ENCODE assay signal across 8 cellular contexts in the genomic region with DNA sequence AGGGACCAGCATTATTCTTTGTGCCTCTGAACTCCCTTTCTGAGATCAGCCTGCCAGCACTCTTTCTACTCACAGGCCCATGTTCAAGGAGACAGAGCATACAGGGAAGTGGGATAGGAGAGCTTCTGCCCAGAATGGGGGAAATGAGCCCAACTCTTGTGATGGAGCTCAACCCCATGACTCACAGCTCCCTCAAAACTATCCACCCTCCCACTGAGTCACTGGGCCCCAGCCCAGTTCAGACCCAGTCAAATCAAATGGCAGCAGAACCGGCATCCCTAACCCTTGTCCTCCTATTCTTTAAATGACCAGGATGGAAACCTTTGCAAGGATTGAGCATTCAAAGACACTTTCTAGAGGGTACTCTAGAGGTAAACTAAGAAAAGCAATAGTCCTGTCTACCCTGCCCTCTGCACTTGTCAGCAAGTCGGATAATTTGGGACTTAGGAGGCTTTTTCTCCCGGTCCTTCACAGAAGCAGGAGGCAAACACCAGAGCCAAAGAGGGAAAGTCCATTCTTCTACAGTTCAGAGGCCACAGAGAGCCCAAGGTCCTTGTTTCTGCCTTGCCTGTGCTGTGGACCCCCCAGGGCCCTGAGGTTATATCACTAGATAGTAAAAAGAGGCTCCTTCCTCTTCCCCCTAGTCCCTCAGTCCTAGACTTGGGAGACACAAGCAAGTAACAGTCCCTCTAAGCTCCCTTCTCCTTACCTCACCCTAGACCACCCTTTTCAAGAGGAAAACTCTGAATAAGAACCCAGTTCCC. TPM values are rescaled to one million over a fixed set of nuclear protein-coding genes. Genes with fewer than 3 reads are reported as not detected.
A peak's percentile ranks its signal among the peaks of the same experiment; 100 is the strongest.
DNase-seq lines count a peak whose midpoint lies in the region; ATAC-seq, FAIRE-seq and TF ChIP-seq lines count a peak whose summit lies in the region.

No MANE protein-coding gene starts in this region.

- H3K27ac Mint-ChIP-seq in activated CD4-positive, alpha-beta T cell treated with anti-CD3 and anti-CD28 coated beads, Interleukin-2, amount 10 ng/mL, durations not matched to agents 24 days and 14 days = peak overlapping the region; percentile 85

- TF ChIP-seq CTCF in stomach (IDR thresholded peaks at IDR 0.05) = no peak

- intact Hi-C loops in activated CD4-positive, alpha-beta T cell treated with anti-CD3 and anti-CD28 coated beads, Interleukin-2, amount 10 ng/mL, durations not matched to agents 24 days and 14 days (cut with micrococcal nuclease) = loop anchor here (5.0 to 10.0 kb wide), 4 partner anchors 535 to 1295 kb away; a partner anchor contains a TSS
- intact Hi-C loops in stomach (cut with DNase I; ENCODE audit: low total_unique reads) = loop anchor here (10.0 kb wide), 1 partner anchor 362 kb away; no protein-coding TSS in a partner anchor

- FAIRE-seq in frontal cortex (lab: Jason Lieb, UNC) = no peak

- H3K9me3 ChIP-seq in stomach = no peaks in the 10 kb centered on the region

- H3K27ac ChIP-seq in layer of hippocampus (ENCODE audit: low read depth, low read length) (peak overlapping the region; percentile 49), stomach (peak overlapping the region; percentile 53 to 96 (median 92))

- peaks cover 46 to 82% (median 72%) of the 10 kb centered on the region in 4 donors for H3K4me1 ChIP-seq in stomach

- no peaks in the 10 kb centered on the region for H3K27me3 Mint-ChIP-seq in activated CD4-positive, alpha-beta T cell treated with anti-CD3 and anti-CD28 coated beads, Interleukin-2, amount 10 ng/mL, durations not matched to agents 24 days and 14 days

- H3K36me3 ChIP-seq in stomach = peaks cover 11 to 14% (median 13%) of the 10 kb centered on the region in 4 donors

- DNase-seq in activated CD4-positive, alpha-beta T cell treated with anti-CD3 and anti-CD28 coated beads, Interleukin-2, amount 10 ng/mL, durations not matched to agents 24 days and 14 days = peak; percentile 61
- DNase-seq in activated CD4-positive, alpha-beta T cell treated with anti-CD3 and anti-CD28 coated beads for 48 hours = no peak
- DNase-seq in amniotic stem cell (lab: John Stamatoyannopoulos, UW) = peak; percentile 40
- DNase-seq in stomach = no peak
- DNase-seq in frontal cortex (ENCODE audit: low spot score in 2 of 2) = no peak
- DNase-seq in NCI-H345 (lab: John Stamatoyannopoulos, UW) = no peak

- H3K9me3 Mint-ChIP-seq in activated CD4-positive, alpha-beta T cell treated with anti-CD3 and anti-CD28 coated beads, Interleukin-2, amount 10 ng/mL, durations not matched to agents 24 days and 14 days = no peaks in the 10 kb centered on the region

- ATAC-seq in HG03457 (IDR thresholded peaks at IDR 0.05; ENCODE audit: unreplicated experiment) = no peak

- no peaks in the 10 kb centered on the region for H3K36me3 Mint-ChIP-seq in activated CD4-positive, alpha-beta T cell treated with anti-CD3 and anti-CD28 coated beads, Interleukin-2, amount 10 ng/mL, durations not matched to agents 24 days and 14 days (ENCODE audit: low read depth)

- TF ChIP-seq POLR2A in stomach (IDR thresholded peaks at IDR 0.05) = no peak

- peak overlapping the region; percentile 71 for H3K4me3 Mint-ChIP-seq in activated CD4-positive, alpha-beta T cell treated with anti-CD3 and anti-CD28 coated beads, Interleukin-2, amount 10 ng/mL, durations not matched to agents 24 days and 14 days

- no peak for TF ChIP-seq EP300 in stomach (IDR thresholded peaks at IDR 0.05)

- H3K4me3 ChIP-seq in stomach = peak overlapping the region in 1 of 4 donors; percentile 75

- 70 to 85% (median 77%) methylated on average over 3 of the region's 3 CpGs for WGBS in stomach, 5 donors

- H3K4me1 Mint-ChIP-seq in activated CD4-positive, alpha-beta T cell treated with anti-CD3 and anti-CD28 coated beads, Interleukin-2, amount 10 ng/mL, durations not matched to agents 24 days and 14 days = peaks cover 54% of the 10 kb centered on the region

- H3K27me3 ChIP-seq in layer of hippocampus (ENCODE audit: control insufficient read depth, insufficient read depth, low read length) (no peaks in the 10 kb centered on the region), stomach (no peaks in the 10 kb centered on the region)

RNA-seq across cellular contexts. Expression of a gene that starts 3.2 kb away (rescaled TPM):
- total RNA-seq in activated CD4-positive, alpha-beta T cell treated with anti-CD3 and anti-CD28 coated beads, Interleukin-2, amount 10 ng/mL, durations not matched to agents 24 days and 14 days = 3.7 and 4.7 TPM in 2 replicates
- total RNA-seq in stomach (10 to 100 TPM in 4 of 5 donors, 1 to 10 TPM in 1; 8.6 to 63.0 (median 24.9) TPM), frontal cortex (12.2 TPM)
- 10 to 100 TPM; 10.3 to 13.7 (median 12.9) TPM for polyA plus RNA-seq in stomach

RNA-seq across cellular contexts. Expression of a gene that starts 9.5 kb away (rescaled TPM):
- total RNA-seq in activated CD4-positive, alpha-beta T cell treated with anti-CD3 and anti-CD28 coated beads, Interleukin-2, amount 10 ng/mL, durations not matched to agents 24 days and 14 days = 258 and 262 TPM in 2 replicates
- 10 to 100 TPM; 19.3 to 80.8 (median 52.7) TPM for total RNA-seq in stomach
- polyA plus RNA-seq in stomach = 100 to 1,000 TPM in 1 of 3 donors, 10 to 100 TPM in 2; 93.7 to 126 (median 99.6) TPM
- total RNA-seq in frontal cortex = 55.4 TPM

RNA-seq across cellular contexts. Expression of a gene that starts 16.0 kb away (rescaled TPM):
- total RNA-seq in activated CD4-positive, alpha-beta T cell treated with anti-CD3 and anti-CD28 coated beads, Interleukin-2, amount 10 ng/mL, durations not matched to agents 24 days and 14 days = 32.5 and 37.2 TPM in 2 replicates
- total RNA-seq in stomach = 10 to 100 TPM; 12.9 to 26.2 (median 15.6) TPM
- 10 to 100 TPM in 2 of 3 donors, 1 to 10 TPM in 1; 4.3 to 17.9 (median 14.3) TPM for polyA plus RNA-seq in stomach
- total RNA-seq in frontal cortex = 6.9 TPM

RNA-seq across cellular contexts. Expression of a gene that starts 32.7 kb away (rescaled TPM):
- 114 and 122 TPM in 2 replicates for total RNA-seq in activated CD4-positive, alpha-beta T cell treated with anti-CD3 and anti-CD28 coated beads, Interleukin-2, amount 10 ng/mL, durations not matched to agents 24 days and 14 days
- total RNA-seq in stomach (10 to 100 TPM in 3 of 5 donors, 1 to 10 TPM in 2; 1.3 to 30.9 (median 15.8) TPM), frontal cortex (18.8 TPM)
- polyA plus RNA-seq in stomach = 10 to 100 TPM; 11.8 to 29.8 (median 17.1) TPM

RNA-seq across cellular contexts. Expression of a gene that starts 40.0 kb away (rescaled TPM):
- total RNA-seq in activated CD4-positive, alpha-beta T cell treated with anti-CD3 and anti-CD28 coated beads, Interleukin-2, amount 10 ng/mL, durations not matched to agents 24 days and 14 days = 335 and 343 TPM in 2 replicates
- 100 to 1,000 TPM; 113 to 238 (median 146) TPM for total RNA-seq in stomach
- polyA plus RNA-seq in stomach = 10 to 100 TPM; 53.2 to 60.5 (median 53.5) TPM
- 205 TPM for total RNA-seq in frontal cortex

Comparison
In these comparisons a context has a peak if more than half of its experiments do, and no peak if none do; other contexts are left out.
1. DNase-seq: peak in activated CD4-positive, alpha-beta T cell treated with anti-CD3 and anti-CD28 coated beads, Interleukin-2, amount 10 ng/mL, durations not matched to agents 24 days and 14 days (single experiment) and amniotic stem cell (single experiment); none in activated CD4-positive, alpha-beta T cell treated with anti-CD3 and anti-CD28 coated beads for 48 hours (single experiment), stomach (single experiment), frontal cortex (0 of 2) and NCI-H345 (single experiment).